ENCODE assay signal across 1 cellular context in the genomic region with DNA sequence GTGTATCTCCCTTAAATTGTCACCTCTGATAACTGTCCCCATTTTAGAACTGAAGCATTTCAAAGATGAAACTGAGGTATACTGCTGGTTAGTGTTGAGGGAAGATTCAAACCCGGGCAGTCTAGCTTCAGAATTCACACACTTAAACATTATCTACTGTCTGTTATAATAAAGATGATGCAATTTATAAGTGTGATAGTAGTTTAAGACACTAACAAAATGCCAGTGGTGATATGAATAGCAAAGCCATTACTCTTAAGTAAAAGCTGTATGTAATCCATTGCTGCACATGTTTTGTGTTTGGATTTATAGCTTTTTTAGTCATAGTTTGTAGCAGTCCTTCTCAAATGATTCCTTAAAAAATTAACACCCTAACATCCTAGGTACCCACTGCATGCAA.
A peak's percentile ranks its signal among the peaks of the same experiment; 100 is the strongest.
TF ChIP-seq lines count a peak whose summit lies in the region.

No MANE protein-coding gene starts in this region.

TF ChIP-seq in IMR-90, 13 proteins besides CTCF, POLR2A, EP300 and RAD21 (continued from another document):
- peak; percentile 45 for TF ChIP-seq CEBPB (IDR thresholded peaks at IDR 0.05; ENCODE audit: low read depth, low read length)
- TF ChIP-seq CHD1 (IDR thresholded peaks at IDR 0.05; ENCODE audit: low read depth, low read length), result no peak
